ENCODE assay signal across 1 cellular context in the genomic region with DNA sequence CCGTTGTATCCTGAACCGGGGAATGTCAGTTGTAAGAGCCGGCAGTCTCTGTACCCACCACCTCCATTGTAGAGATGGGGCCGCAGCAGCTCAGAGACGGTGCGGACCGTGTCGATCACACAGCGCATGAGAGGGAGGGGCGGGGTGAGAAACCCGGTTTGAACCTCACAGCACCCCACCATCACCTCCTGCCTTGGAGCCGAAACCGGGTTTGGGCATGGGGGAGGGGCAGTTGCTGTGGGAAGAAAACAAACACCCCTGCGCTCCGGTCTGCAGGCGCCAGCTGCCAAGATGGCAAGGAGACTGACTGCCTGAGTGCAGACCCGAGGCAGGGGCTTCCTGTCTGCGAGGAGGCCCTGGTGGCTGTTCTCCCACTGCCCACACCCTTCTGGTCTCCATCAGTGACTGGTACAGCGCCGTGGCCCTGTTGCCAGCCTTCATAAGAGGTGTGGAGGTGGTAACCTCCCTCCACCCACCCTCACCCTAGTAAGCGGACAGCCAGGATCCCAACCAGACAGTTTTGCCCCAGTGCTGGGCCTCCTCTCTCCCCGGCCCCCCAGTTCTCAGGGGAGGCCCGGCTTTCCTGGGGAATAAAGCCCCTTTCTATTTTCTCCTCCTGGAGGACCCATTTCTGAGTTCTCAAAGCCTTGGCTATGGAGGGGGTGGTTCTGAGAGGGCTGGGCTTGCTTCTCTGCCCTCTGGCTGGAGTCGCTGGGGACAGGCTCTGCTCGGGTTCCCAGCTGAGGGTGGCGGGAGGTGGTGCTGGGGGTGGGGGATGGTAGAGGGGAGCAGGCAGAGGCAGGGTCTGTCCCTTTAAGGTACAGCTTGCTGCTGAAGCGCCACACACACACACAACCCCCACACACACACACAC.
TF ChIP-seq lines count a peak whose summit lies in the region.

No MANE protein-coding gene starts in this region.

TF ChIP-seq in H1, 55 proteins besides CTCF, POLR2A, EP300 and RAD21 (continued from another document):
- TF ChIP-seq ATF2 (IDR thresholded peaks at IDR 0.05; ENCODE audit: low read length) (0 out of 2 replicates have a peak, but pooled peaks have one; percentile 12), CREB1 (IDR thresholded peaks at IDR 0.05) (0 out of 2 replicates have a peak, but pooled peaks have one; percentile 7), SAP30 (IDR thresholded peaks at IDR 0.05; ENCODE audit: insufficient read depth, insufficient replicate concordance, low read length) (no peak)
TF ChIP-seq in H1: peak in this region for 11.
